In genomic region chr7:114658188-114658587, GRCh38 we compare ENCODE assay signal across 20 cellular contexts.
A peak's percentile ranks its signal among the peaks of the same experiment; 100 is the strongest.
DNase-seq lines count a peak whose midpoint lies in the region; TF ChIP-seq lines count a peak whose summit lies in the region.
"Had no signal": no experiment of that assay in that cellular context is flagged by ENCODE, and none has a peak within 500 bp of the region (broad histone marks: within the 10 kb centered on the region; RNA-seq: fewer than 3 reads in every experiment).

No MANE protein-coding gene starts in this region.

- no peaks in the 10 kb centered on the region for H3K27me3 Mint-ChIP-seq in chondrocyte (ENCODE audit: low read depth)
- no peaks in the 10 kb centered on the region for H3K27me3 Mint-ChIP-seq in progenitor cell of endocrine pancreas
- peaks cover 2% of the 10 kb centered on the region for H3K27me3 Mint-ChIP-seq in activated CD4-positive, alpha-beta memory T cell treated with anti-CD3 and anti-CD28 coated beads for 36 hours
- H3K27me3 Mint-ChIP-seq: CD4-positive, CD25-positive, alpha-beta regulatory T cell had no signal

- H3K9me3 Mint-ChIP-seq in chondrocyte (ENCODE audit: low read depth): no peaks in the 10 kb centered on the region
- no peaks in the 10 kb centered on the region for H3K9me3 Mint-ChIP-seq in progenitor cell of endocrine pancreas (ENCODE audit: low read depth)
- no peaks in the 10 kb centered on the region for H3K9me3 Mint-ChIP-seq in activated CD4-positive, alpha-beta memory T cell treated with anti-CD3 and anti-CD28 coated beads for 36 hours
- H3K9me3 Mint-ChIP-seq: CD4-positive, CD25-positive, alpha-beta regulatory T cell had no signal

- intact Hi-C loops in activated CD4-positive, alpha-beta memory T cell treated with anti-CD3 and anti-CD28 coated beads for 36 hours (cut with micrococcal nuclease): no loop called here

- H3K4me1 Mint-ChIP-seq in chondrocyte (ENCODE audit: low read depth) (peaks cover 20% of the 10 kb centered on the region), progenitor cell of endocrine pancreas (ENCODE audit: low read depth) (peaks cover 25% of the 10 kb centered on the region)
- peaks cover 6% of the 10 kb centered on the region for H3K4me1 Mint-ChIP-seq in activated CD4-positive, alpha-beta memory T cell treated with anti-CD3 and anti-CD28 coated beads for 36 hours (ENCODE audit: low read depth)

- CTCF ChIA-PET in activated CD4-positive, alpha-beta memory T cell treated with anti-CD3 and anti-CD28 coated beads for 36 hours (lab: Charles Lee): no interaction called here

- DNase-seq in NCI-H748 (lab: John Stamatoyannopoulos, UW; ENCODE audit: unreplicated experiment) (peak; percentile 23), NCI-H748 treated with DMSO at 0.1 percent for 48 hours (lab: John Stamatoyannopoulos, UW) (no peak), NCI-H1930 (lab: John Stamatoyannopoulos, UW) (peak; percentile 13 to 27), chondrocyte (ENCODE audit: low spot score) (no peak), progenitor cell of endocrine pancreas (ENCODE audit: low spot score, unreplicated experiment) (no peak), DMS 273 treated with DMSO at 0.1 percent for 48 hours (lab: John Stamatoyannopoulos, UW) (no peak), A172 (ENCODE audit: low spot score) (no peak)
- DNase-seq in activated CD4-positive, alpha-beta memory T cell treated with anti-CD3 and anti-CD28 coated beads for 36 hours: no peak
- DNase-seq: CD4-positive, CD25-positive, alpha-beta regulatory T cell; DND-41; GM23248; Karpas-422; MV-4-11; NCI-H1436; NCI-H187 treated with DMSO at 0.1 percent for 48 hours; NCI-H2171; NCI-H524 treated with DMSO at 0.1 percent for 48 hours; Peyer's patch; SJCRH30; T-helper 1 cell had no signal

- H3K36me3 Mint-ChIP-seq in chondrocyte (ENCODE audit: low read depth) (peaks cover 4% of the 10 kb centered on the region), progenitor cell of endocrine pancreas (ENCODE audit: insufficient read depth) (no peaks in the 10 kb centered on the region)
- no peaks in the 10 kb centered on the region for H3K36me3 Mint-ChIP-seq in activated CD4-positive, alpha-beta memory T cell treated with anti-CD3 and anti-CD28 coated beads for 36 hours
- H3K36me3 Mint-ChIP-seq: CD4-positive, CD25-positive, alpha-beta regulatory T cell had no signal

- peak overlapping the region; percentile 18 for H3K27ac Mint-ChIP-seq in chondrocyte (ENCODE audit: unreplicated experiment)
- peak overlapping the region; percentile 38 for H3K27ac Mint-ChIP-seq in progenitor cell of endocrine pancreas
- H3K27ac Mint-ChIP-seq in activated CD4-positive, alpha-beta memory T cell treated with anti-CD3 and anti-CD28 coated beads for 36 hours: no peak overlapping the region
- H3K27ac Mint-ChIP-seq: CD4-positive, CD25-positive, alpha-beta regulatory T cell had no signal

- POLR2A ChIA-PET in activated CD4-positive, alpha-beta memory T cell treated with anti-CD3 and anti-CD28 coated beads for 36 hours (lab: Charles Lee): no interaction called here

- H3K4me3 Mint-ChIP-seq in chondrocyte (ENCODE audit: unreplicated experiment) (no peak overlapping the region), progenitor cell of endocrine pancreas (ENCODE audit: low read depth) (no peak overlapping the region)
- H3K4me3 Mint-ChIP-seq in activated CD4-positive, alpha-beta memory T cell treated with anti-CD3 and anti-CD28 coated beads for 36 hours: no peak overlapping the region
- H3K4me3 Mint-ChIP-seq: CD4-positive, CD25-positive, alpha-beta regulatory T cell had no signal

- TF ChIP-seq CTCF in chondrocyte (IDR thresholded peaks at IDR 0.05): no peak
- no peak for TF ChIP-seq CTCF in progenitor cell of endocrine pancreas (IDR thresholded peaks at IDR 0.05; ENCODE audit: unreplicated experiment)

Comparison
In these comparisons a context has a peak if more than half of its experiments do, and no peak if none do; other contexts are left out.
1. DNase-seq: peak in NCI-H748 (single experiment) and NCI-H1930 (2 of 2); none in NCI-H748 treated with DMSO at 0.1 percent for 48 hours (single experiment), chondrocyte (single experiment), progenitor cell of endocrine pancreas (single experiment), DMS 273 treated with DMSO at 0.1 percent for 48 hours (single experiment), A172 (single experiment) and activated CD4-positive, alpha-beta memory T cell treated with anti-CD3 and anti-CD28 coated beads for 36 hours (single experiment).